ENCODE assay signal across 8 cellular contexts in genomic region chr1:212034516-212035122, GRCh38. TPM values are rescaled to one million over a fixed set of nuclear protein-coding genes. Genes with fewer than 3 reads are reported as not detected.
A peak's percentile ranks its signal among the peaks of the same experiment; 100 is the strongest.
DNase-seq lines count a peak whose midpoint lies in the region; ATAC-seq and TF ChIP-seq lines count a peak whose summit lies in the region.

No MANE protein-coding gene starts in this region.

- no peaks in the 10 kb centered on the region for H3K27me3 Mint-ChIP-seq in naive B cell

- peaks cover 27 to 46% (median 44%) of the 10 kb centered on the region in 3 donors for H3K4me1 Mint-ChIP-seq in naive B cell

- peak overlapping the region; percentile 70 to 96 for H3K9ac ChIP-seq in duodenal mucosa (ENCODE audit: low read depth in 1 of 2, low read length in 2 of 2)

- TF ChIP-seq CTCF in AG04450 (IDR thresholded peaks at IDR 0.05; ENCODE audit: low read depth, low read length): no peak

- H3K4me3 Mint-ChIP-seq in naive B cell: peak overlapping the region; percentile 93 to 100 (median 98)

- H3K27ac ChIP-seq in AG04450 (ENCODE audit: low read depth, low read length) (peak overlapping the region; percentile 59), KOPT-K1 (ENCODE audit: low read depth, low read length, poor library complexity, severe bottlenecking) (peak overlapping the region; percentile 96), duodenal mucosa (ENCODE audit: low read depth, low read length) (peak overlapping the region; percentile 80)

- H3K9me3 Mint-ChIP-seq in naive B cell: no peaks in the 10 kb centered on the region

- H3K27me3 ChIP-seq in AG04450 (ENCODE audit: control insufficient read depth, insufficient read depth, low read length) (no peaks in the 10 kb centered on the region), duodenal mucosa (ENCODE audit: control insufficient read depth in 1 of 2, insufficient read depth in 2 of 2, low read length in 2 of 2) (no peaks in the 10 kb centered on the region)

- H3K4me3 ChIP-seq in AG04450 (ENCODE audit: low read depth, low read length): peak overlapping the region; percentile 73
- H3K4me3 ChIP-seq in duodenal mucosa (ENCODE audit: low read depth in 1 of 2, low read length in 2 of 2): peak overlapping the region; percentile 74 to 95

- H3K36me3 Mint-ChIP-seq in naive B cell: no peaks in the 10 kb centered on the region

- POLR2A ChIA-PET in AG04450 (lab: Yijun Ruan, JAX): interaction anchor here (1.2 to 1.5 kb wide), 6 partner anchors 12 to 573 kb away, joined by 3 to 8 read pairs (median 4); partner anchors contain the start of gene ATF3

- peaks cover 22 to 23% of the 10 kb centered on the region in 2 donors for H3K4me1 ChIP-seq in duodenal mucosa (ENCODE audit: control insufficient read depth in 1 of 2, insufficient read depth in 2 of 2, low read length in 2 of 2)

- H3K36me3 ChIP-seq in KOPT-K1 (ENCODE audit: insufficient read depth, low read length) (peaks cover 45% of the 10 kb centered on the region), duodenal mucosa (ENCODE audit: control insufficient read depth in 1 of 2, insufficient read depth in 2 of 2, low read length in 2 of 2) (no peaks in the 10 kb centered on the region)

- ATAC-seq in GM19463 (IDR thresholded peaks at IDR 0.05; ENCODE audit: unreplicated experiment) (peak; percentile 4), naive B cell (ENCODE audit: low read depth in 2 of 2) (no peak)

- CTCF ChIA-PET in AG04450 (lab: Charles Lee): interaction anchor here (0.5 to 7.4 kb wide), 78 partner anchors 9 to 976 kb away, joined by 3 to 304 read pairs (median 5); partner anchors contain the start of gene NENF

- H3K27ac Mint-ChIP-seq in naive B cell: peak overlapping the region; percentile 87 to 99 (median 94)

- no peak for DNase-seq in AG04450 (ENCODE audit: low read depth, low spot score)
- no peak for DNase-seq in naive B cell
- DNase-seq in SIG-M5 (lab: John Stamatoyannopoulos, UW): no peak
- DNase-seq in HCEC 1CT: no peak
- no peak for DNase-seq in cerebellum (ENCODE audit: low spot score)

- H3K9me3 ChIP-seq in AG04450 (ENCODE audit: control insufficient read depth, insufficient read depth, low read length) (no peaks in the 10 kb centered on the region), KOPT-K1 (ENCODE audit: insufficient read depth, low read length, poor library complexity, severe bottlenecking) (no peaks in the 10 kb centered on the region), duodenal mucosa (ENCODE audit: control insufficient read depth in 1 of 2, low read length in 2 of 2) (no peaks in the 10 kb centered on the region)

RNA-seq across cellular contexts. Expression of gene INTS7, which starts 0.7 kb away (rescaled TPM):
- 17.9 and 20.1 TPM in 2 replicates for polyA plus RNA-seq in AG04450 (2011; rRNA removed)
- polyA minus RNA-seq in AG04450 (2011; rRNA and poly(A)+ RNA removed): 37.5 and 50.3 TPM in 2 replicates
- polyA plus RNA-seq in naive B cell (ENCODE audit: low read depth in 6 of 6): 10 to 100 TPM in 2 of 6 donors, 1 to 10 TPM in 4; 5.8 to 13.4 (median 8.4) TPM
- total RNA-seq in cerebellum: 35.2 TPM

RNA-seq across cellular contexts. Expression of gene DTL, which starts 0.9 kb away (rescaled TPM):
- polyA plus RNA-seq in AG04450 (2011; rRNA removed): 4.0 and 6.0 TPM in 2 replicates
- 6.8 and 11.2 TPM in 2 replicates for polyA minus RNA-seq in AG04450 (2011; rRNA and poly(A)+ RNA removed)
- 1 to 10 TPM in 1 of 6 donors, under 1 TPM in 4, not detected in 1; 0.17 to 1.2 (median 0.71) TPM for polyA plus RNA-seq in naive B cell (ENCODE audit: low read depth in 6 of 6)
- 11.4 TPM for total RNA-seq in cerebellum
